Comparison of ENCODE assay signal across 26 cellular contexts in genomic region chr15:96551196-96551595, GRCh38.
"Had no signal": no experiment of that assay in that cellular context is flagged by ENCODE, and none has a peak within 500 bp of the region (broad histone marks: within the 10 kb centered on the region; RNA-seq: fewer than 3 reads in every experiment).

No MANE protein-coding gene starts in this region.

- H3K27me3 ChIP-seq: MG63, Peyer's patch had no signal

- H3K4me1 Mint-ChIP-seq: activated T-helper 17 cell treated with anti-CD3 and anti-CD28 coated beads, Interleukin-2, amount 50 U/mL, for 72 hours; brain; WTC11 had no signal

- H3K36me3 Mint-ChIP-seq: activated naive CD8-positive, alpha-beta T cell; brain; WTC11 had no signal

- H3K27ac ChIP-seq: Peyer's patch had no signal

- H3K27me3 Mint-ChIP-seq: activated T-helper 17 cell treated with anti-CD3 and anti-CD28 coated beads, Interleukin-2, amount 50 U/mL, for 72 hours had no signal

- H3K36me3 ChIP-seq: MG63, Peyer's patch had no signal

- H3K9me3 Mint-ChIP-seq: activated naive CD4-positive, alpha-beta T cell treated with anti-CD3 and anti-CD28 coated beads for 36 hours; T-helper 1 cell treated with Interleukin-12 subunit alpha and Interleukin-12 subunit beta and Interleukin-4 antibody, amounts not matched to agents 30 μg/mL and 1 μg/mL, for 36 hours; WTC11 had no signal

- H3K4me1 ChIP-seq: Peyer's patch had no signal

- FAIRE-seq: astrocyte had no signal

- H3K4me3 ChIP-seq: MG63, Peyer's patch had no signal

- ATAC-seq: activated T-helper 17 cell treated with anti-CD3 and anti-CD28 coated beads, Interleukin-2, amount 50 U/mL, for 72 hours; WTC11 had no signal

- DNase-seq: activated CD4-positive, alpha-beta T cell treated with anti-CD3 and anti-CD28 coated beads for 48 hours; activated CD4-positive, alpha-beta T cell treated with anti-CD3 and anti-CD28 coated beads, Interleukin-2, amount 50 U/mL, for 4 hours; activated CD4-positive, CD25-positive, alpha-beta regulatory T cell treated with anti-CD3 and anti-CD28 coated beads, Interleukin-2, amount 50 U/mL, for 72 hours; activated CD8-positive, alpha-beta memory T cell treated with anti-CD3 and anti-CD28 coated beads for 24 hours; activated gamma-delta T cell; activated naive CD4-positive, alpha-beta T cell treated with anti-CD3 and anti-CD28 coated beads for 36 hours; activated T-cell treated with anti-CD3 and anti-CD28 coated beads, Interleukin-2, amount 50 U/mL, for 48 hours; amygdala; cerebellar nuclear complex; KG1; MG63; MV-4-11; NCI-H1092 treated with DMSO at 0.1 percent for 48 hours; NCI-H1417 treated with DMSO at 0.1 percent for 48 hours; NCI-H1694; NCI-H2081; NCI-H446; NCI-H524; Peyer's patch; SHP77 treated with DMSO at 0.1 percent for 48 hours had no signal

- H3K4me3 Mint-ChIP-seq: activated naive CD4-positive, alpha-beta T cell treated with anti-CD3 and anti-CD28 coated beads for 36 hours; activated naive CD8-positive, alpha-beta T cell; activated T-helper 17 cell treated with anti-CD3 and anti-CD28 coated beads, Interleukin-2, amount 50 U/mL, for 72 hours; brain; T-helper 1 cell treated with Interleukin-12 subunit alpha and Interleukin-12 subunit beta and Interleukin-4 antibody, amounts not matched to agents 30 μg/mL and 1 μg/mL, for 36 hours; WTC11 had no signal

- H3K27ac Mint-ChIP-seq: activated naive CD4-positive, alpha-beta T cell treated with anti-CD3 and anti-CD28 coated beads for 36 hours; activated naive CD8-positive, alpha-beta T cell; activated T-helper 17 cell treated with anti-CD3 and anti-CD28 coated beads, Interleukin-2, amount 50 U/mL, for 72 hours; brain; T-helper 1 cell treated with Interleukin-12 subunit alpha and Interleukin-12 subunit beta and Interleukin-4 antibody, amounts not matched to agents 30 μg/mL and 1 μg/mL, for 36 hours; WTC11 had no signal

- H3K9me3 ChIP-seq: MG63, Peyer's patch had no signal
